Comparison of ENCODE assay signal across 17 cellular contexts in the genomic region with DNA sequence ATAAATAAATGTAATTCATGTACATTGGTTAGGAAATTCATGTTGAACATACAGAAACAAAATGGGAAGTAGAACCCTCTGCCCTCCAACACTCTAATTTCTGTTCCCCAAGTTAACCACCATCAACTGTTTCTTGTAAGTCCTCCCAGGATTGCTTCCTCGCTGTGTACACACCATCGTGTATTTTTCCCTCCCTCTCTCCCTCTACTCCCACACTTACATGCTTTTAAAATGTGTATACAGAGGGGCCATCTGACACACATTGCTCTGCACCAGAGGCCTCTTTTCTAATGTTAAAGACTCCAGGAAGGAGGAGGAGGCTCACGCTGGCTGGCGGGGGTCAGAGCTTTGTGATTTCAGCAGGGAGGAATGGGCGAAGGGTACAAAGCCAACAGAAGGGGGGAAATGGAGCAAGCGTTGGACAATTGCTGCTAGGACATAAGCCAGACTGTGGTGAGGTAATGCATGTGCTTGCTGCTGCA. TPM values are rescaled to one million over a fixed set of nuclear protein-coding genes. Genes with fewer than 3 reads are reported as not detected.
DNase-seq lines count a peak whose midpoint lies in the region; ATAC-seq, FAIRE-seq and TF ChIP-seq lines count a peak whose summit lies in the region.
"Had no signal": no experiment of that assay in that cellular context is flagged by ENCODE, and none has a peak within 500 bp of the region (broad histone marks: within the 10 kb centered on the region; RNA-seq: fewer than 3 reads in every experiment).

No MANE protein-coding gene starts in this region.

- intact Hi-C loops in naive thymus-derived CD4-positive, alpha-beta T cell (cut with micrococcal nuclease), result loop anchor here in 1 of 2 donors (10.0 kb wide), 1 partner anchor 406 kb away; no protein-coding TSS in a partner anchor

- H4K5ac ChIP-seq in H1 (ENCODE audit: insufficient read length, low read depth, low read length), result no peak overlapping the region

- H3K23ac ChIP-seq in H1 (ENCODE audit: insufficient read length), result no peak overlapping the region

- peak overlapping the region; percentile 92 for H2BK20ac ChIP-seq in H1 (ENCODE audit: low read length)

- no peak overlapping the region for H4K8ac ChIP-seq in H1 (ENCODE audit: extremely low read depth, insufficient read depth, low read length)

- H3K36me3 ChIP-seq in BLaER1 (no peaks in the 10 kb centered on the region), MG63 (no peaks in the 10 kb centered on the region), H1 (ENCODE audit: control insufficient read depth in 2 of 4, insufficient read depth in 4 of 4, low read length in 3 of 4) (no peaks in the 10 kb centered on the region; a peak in 1 of 8 replicates)
- H3K36me3 ChIP-seq in naive thymus-derived CD4-positive, alpha-beta T cell (ENCODE audit: control insufficient read depth in 2 of 3, insufficient read depth in 3 of 3, low read length in 3 of 3), result peaks cover 0 to 8% (median 0%) of the 10 kb centered on the region in 3 experiments

- H3K4me3 ChIP-seq in BLaER1 (no peak overlapping the region), MG63 (no peak overlapping the region), H1 (ENCODE audit: extremely low read depth in 1 of 4, insufficient read depth in 2 of 4, low read depth in 3 of 4, low read length in 4 of 4) (peak overlapping the region in 1 of 4 experiments; percentile 47; a peak in 3 of 8 replicates)
- H3K4me3 ChIP-seq in naive thymus-derived CD4-positive, alpha-beta T cell (ENCODE audit: low read length), result no peak overlapping the region
- H3K4me3 ChIP-seq: GM12878, mucosa of descending colon had no signal

- peak overlapping the region; percentile 83 for H2BK120ac ChIP-seq in H1 (replicated peaks; ENCODE audit: low read depth, low read length)

- H3K9me3 Mint-ChIP-seq in naive thymus-derived CD4-positive, alpha-beta T cell, result no peaks in the 10 kb centered on the region

- no peak overlapping the region for H2AK5ac ChIP-seq in H1 (ENCODE audit: low read depth, low read length)

- H3K27ac Mint-ChIP-seq in naive thymus-derived CD4-positive, alpha-beta T cell, result peak overlapping the region in 7 of 9 donors; percentile 51 to 96 (median 83)

- no peak overlapping the region for H2BK12ac ChIP-seq in H1 (ENCODE audit: low read depth, low read length)

- DNase-seq in MG63 (peak; percentile 61), H1 (ENCODE audit: low read depth in 1 of 2, low spot score in 2 of 2) (peak in 1 of 2 experiments; percentile 53), 8988T (no peak), SHP77 treated with DMSO at 0.1 percent for 48 hours (lab: John Stamatoyannopoulos, UW) (no peak)
- no peak for DNase-seq in naive thymus-derived CD4-positive, alpha-beta T cell
- DNase-seq: activated CD8-positive, alpha-beta memory T cell treated with anti-CD3 and anti-CD28 coated beads, Interleukin-2, amount 50 U/mL, for 4 hours; caudate nucleus; CD4-positive, alpha-beta memory T cell; foreskin keratinocyte; NCI-H69 had no signal

- no peak overlapping the region for H2BK15ac ChIP-seq in H1 (ENCODE audit: low read length)

- CTCF ChIA-PET in H1 (lab: Charles Lee; ENCODE audit: partially characterized antibody), result interaction anchor here (0.7 to 23.5 kb wide), 9 partner anchors 16 to 170 kb away, joined by 3 to 359 read pairs (median 3); a partner anchor contains a TSS
- CTCF ChIA-PET in naive thymus-derived CD4-positive, alpha-beta T cell (lab: Charles Lee), result interaction anchor here (0.7 to 6.4 kb wide), 5 partner anchors 26 to 170 kb away, joined by 3 to 40 read pairs (median 11); no protein-coding TSS in a partner anchor

- H3K27ac ChIP-seq in BLaER1 (no peak overlapping the region), H1 (ENCODE audit: low read depth, low read length) (no peak overlapping the region)
- H3K27ac ChIP-seq in naive thymus-derived CD4-positive, alpha-beta T cell (ENCODE audit: low read depth, low read length), result no peak overlapping the region
- H3K27ac ChIP-seq: foreskin keratinocyte had no signal

- WGBS in H1 (ENCODE audit: extremely low coverage in 1 of 2, insufficient coverage in 1 of 2, insufficient read length in 1 of 2, insufficient replicate concordance in 2 of 2, low coverage in 1 of 2, low lambda C conversion rate in 2 of 2, missing lambda C conversion rate in 1 of 2), 2 experiments, result 6% methylated on average over 6 of the region's 6 CpGs; no CpG with 5 or more reads in 1 of the 2 experiments

- no peak for TF ChIP-seq RAD21 in H1 (IDR thresholded peaks at IDR 0.05 in 1 of 2, conservative IDR thresholded peaks at IDR 0.05 in 1 of 2; ENCODE audit: low read depth in 2 of 2, low read length in 2 of 2)

- peaks cover 0 to 25% of the 10 kb centered on the region in 2 experiments; a peak in 3 of 4 replicates for H3K79me2 ChIP-seq in H1 (ENCODE audit: control insufficient read depth in 1 of 2, insufficient read depth in 2 of 2, low read length in 2 of 2)

- H3K27me3 Mint-ChIP-seq in naive thymus-derived CD4-positive, alpha-beta T cell, result peaks cover 0 to 13% (median 0%) of the 10 kb centered on the region in 5 donors
- H3K27me3 Mint-ChIP-seq: CD4-positive, alpha-beta memory T cell had no signal

- peaks cover 23 to 77% (median 72%) of the 10 kb centered on the region in 7 donors for H3K4me1 Mint-ChIP-seq in naive thymus-derived CD4-positive, alpha-beta T cell

- peak overlapping the region in 6 of 10 donors; percentile 25 to 98 (median 88) for H3K4me3 Mint-ChIP-seq in naive thymus-derived CD4-positive, alpha-beta T cell

- H3K4me2 ChIP-seq in BLaER1 (peak overlapping the region; percentile 56), H1 (ENCODE audit: insufficient read depth in 1 of 2, low read depth in 2 of 2, low read length in 2 of 2) (peak overlapping the region; percentile 56 to 68)

- H3K18ac ChIP-seq in H1 (ENCODE audit: extremely low read depth, low read length), result peak overlapping the region; percentile 87; the same call in 1 of the 2 replicates

- peaks cover 9% of the 10 kb centered on the region for H3K79me1 ChIP-seq in H1 (ENCODE audit: low read depth, low read length)

- no peak overlapping the region for H2AFZ ChIP-seq in H1 (ENCODE audit: low read length)

- no peak overlapping the region for H3K14ac ChIP-seq in H1 (ENCODE audit: insufficient read length)

- H3K9me3 ChIP-seq in BLaER1 (no peaks in the 10 kb centered on the region), MG63 (no peaks in the 10 kb centered on the region), H1 (ENCODE audit: insufficient read depth in 2 of 2, low read depth in 1 of 2, low read length in 1 of 2) (no peaks in the 10 kb centered on the region)
- no peaks in the 10 kb centered on the region for H3K9me3 ChIP-seq in naive thymus-derived CD4-positive, alpha-beta T cell (ENCODE audit: control insufficient read depth in 2 of 3, low read length in 3 of 3)
- H3K9me3 ChIP-seq: mucosa of descending colon had no signal

- peaks cover 12% of the 10 kb centered on the region for H3K23me2 ChIP-seq in H1 (ENCODE audit: low read depth, low read length)

- H2BK5ac ChIP-seq in H1 (ENCODE audit: low read depth, low read length), result peak overlapping the region; percentile 90; the same call in 1 of the 2 replicates

- no peak overlapping the region for H3K56ac ChIP-seq in H1 (replicated peaks; ENCODE audit: insufficient read length, low read depth, low read length)

- no peak overlapping the region for H3K4ac ChIP-seq in H1 (replicated peaks; ENCODE audit: insufficient read length, low read depth, low read length)

- POLR2A ChIA-PET in H1 (lab: Charles Lee; ENCODE audit: partially characterized antibody), result interaction anchor here (1.3 to 25.2 kb wide), 5 partner anchors 17 to 46 kb away, joined by 4 to 518 read pairs (median 5); a partner anchor contains a TSS
- POLR2A ChIA-PET in naive thymus-derived CD4-positive, alpha-beta T cell (lab: Charles Lee), result interaction anchor here (1.0 to 11.4 kb wide), 2 partner anchors 30 to 31 kb away, joined by 3 to 223 read pairs; a partner anchor contains a TSS

- ATAC-seq in naive thymus-derived CD4-positive, alpha-beta T cell, result no peak
- ATAC-seq in HG03039 (IDR thresholded peaks at IDR 0.05; ENCODE audit: unreplicated experiment), result no peak
- no peak for ATAC-seq in HG02884 (IDR thresholded peaks at IDR 0.05; ENCODE audit: unreplicated experiment)
- ATAC-seq: foreskin keratinocyte, GM12878, mucosa of descending colon had no signal

- H3K27me3 ChIP-seq in BLaER1 (0 out of 2 replicates have a peak, but pooled peaks cover 3% of the 10 kb centered on the region), MG63 (no peaks in the 10 kb centered on the region), H1 (replicated peaks in 1 of 4; ENCODE audit: control insufficient read depth in 3 of 4, extremely low read depth in 1 of 4, insufficient read depth in 3 of 4, low read length in 3 of 4) (no peaks in the 10 kb centered on the region)
- no peaks in the 10 kb centered on the region for H3K27me3 ChIP-seq in naive thymus-derived CD4-positive, alpha-beta T cell (ENCODE audit: control insufficient read depth in 2 of 2, insufficient read depth in 2 of 2, low read length in 2 of 2)
- H3K27me3 ChIP-seq: foreskin keratinocyte had no signal

- TF ChIP-seq EP300 in H1 (IDR thresholded peaks at IDR 0.05; ENCODE audit: borderline replicate concordance in 1 of 2, low read depth in 2 of 2, low read length in 2 of 2), result no peak

- no peaks in the 10 kb centered on the region for H4K20me1 ChIP-seq in BLaER1
- peaks cover 2 to 3% of the 10 kb centered on the region in 2 experiments for H4K20me1 ChIP-seq in H1 (replicated peaks in 1 of 2; ENCODE audit: control insufficient read depth in 1 of 2, insufficient read depth in 2 of 2, low read length in 2 of 2)

- FAIRE-seq in H1 (lab: Jason Lieb, UNC), result no peak
- FAIRE-seq: GM12878 had no signal

- no peak for TF ChIP-seq CTCF in H1 (IDR thresholded peaks at IDR 0.05; ENCODE audit: control extremely low read depth in 1 of 3, insufficient read depth in 1 of 3, low read depth in 1 of 3, low read length in 3 of 3)

- H3K9ac ChIP-seq in BLaER1, result no peak overlapping the region
- no peak overlapping the region for H3K9ac ChIP-seq in H1 (replicated peaks in 1 of 4; ENCODE audit: extremely low read depth in 1 of 4, low read depth in 3 of 4, low read length in 3 of 4)

- H3K36me3 Mint-ChIP-seq in naive thymus-derived CD4-positive, alpha-beta T cell, result peaks cover 0 to 16% (median 5%) of the 10 kb centered on the region in 5 donors

- peak overlapping the region; percentile 34 for H4K91ac ChIP-seq in H1 (replicated peaks; ENCODE audit: insufficient read length, low read length)

- TF ChIP-seq POLR2A in H1 (IDR thresholded peaks at IDR 0.05; ENCODE audit: control extremely low read depth in 1 of 2, low read depth in 2 of 2, low read length in 2 of 2), result no peak

- H3K4me1 ChIP-seq in BLaER1 (peaks cover 40% of the 10 kb centered on the region), H1 (replicated peaks in 1 of 4; ENCODE audit: control insufficient read depth in 3 of 4, insufficient read depth in 4 of 4, low read length in 3 of 4) (peaks cover 15 to 36% (median 26%) of the 10 kb centered on the region in 4 experiments)
- peaks cover 29 to 32% of the 10 kb centered on the region in 2 donors for H3K4me1 ChIP-seq in naive thymus-derived CD4-positive, alpha-beta T cell (ENCODE audit: control insufficient read depth in 2 of 2, insufficient read depth in 2 of 2, low read length in 2 of 2)

RNA-seq across cellular contexts. Expression of a gene that starts 1.9 kb away (rescaled TPM):
- total RNA-seq in MG63 (2014; rRNA removed; shearing (Covaris generic); ENCODE audit: low replicate concordance), result not detected in 2 replicates
- 133 and 139 TPM in 2 replicates for total RNA-seq in H1 (2021; fragmentation: NEBNext Ultra II Directional; extraction: Animal tissue kit (Norgen Biotek cat#: 25700))
- polyA plus RNA-seq in H1 (2011; rRNA removed), result 86.5 and 113 TPM in 2 replicates
- polyA plus RNA-seq in H1 (2011; cell fraction: cytosol; rRNA removed), result 103 TPM
- 324 TPM for polyA plus RNA-seq in H1 (2011; cell fraction: nucleus; rRNA removed)
- 107 to 123 TPM (median 120 TPM) in 4 replicates for polyA plus RNA-seq in H1 (2012, experiment 1 of 2)
- 106 TPM for polyA plus RNA-seq in H1 (2012, experiment 2 of 2)
- 176 TPM for polyA plus RNA-seq in H1 (2013, experiment 1 of 2)
- 162 TPM for polyA plus RNA-seq in H1 (2013, experiment 2 of 2)
- 185 and 189 TPM in 2 replicates for polyA minus RNA-seq in H1 (2011; rRNA and poly(A)+ RNA removed)
- 79.6 TPM for polyA minus RNA-seq in H1 (2011; cell fraction: cytosol; rRNA and poly(A)+ RNA removed)
- polyA minus RNA-seq in H1 (2011; cell fraction: nucleus; rRNA and poly(A)+ RNA removed), result 128 TPM
- 10 to 100 TPM in 4 of 5 experiments, 1 to 10 TPM in 1; 4.1 to 63.1 (median 33.6) TPM for total RNA-seq in naive thymus-derived CD4-positive, alpha-beta T cell
- polyA plus RNA-seq in naive thymus-derived CD4-positive, alpha-beta T cell, result 10 to 100 TPM; 10.9 to 41.4 TPM
- total RNA-seq: LHCN-M2 had no signal

RNA-seq across cellular contexts. Expression of a gene that starts 29.4 kb away (rescaled TPM):
- total RNA-seq in MG63 (2014; rRNA removed; shearing (Covaris generic); ENCODE audit: low replicate concordance), result 30.9 and 49.3 TPM in 2 replicates
- total RNA-seq in H1 (2021; fragmentation: NEBNext Ultra II Directional; extraction: Animal tissue kit (Norgen Biotek cat#: 25700)), result 159 and 174 TPM in 2 replicates
- 40.6 and 77.9 TPM in 2 replicates for polyA plus RNA-seq in H1 (2011; rRNA removed)
- 25.7 TPM for polyA plus RNA-seq in H1 (2011; cell fraction: cytosol; rRNA removed)
- polyA plus RNA-seq in H1 (2011; cell fraction: nucleus; rRNA removed), result 107 TPM
- polyA plus RNA-seq in H1 (2012, experiment 1 of 2), result 138 to 177 TPM (median 171 TPM) in 4 replicates
- 172 TPM for polyA plus RNA-seq in H1 (2012, experiment 2 of 2)
- polyA plus RNA-seq in H1 (2013, experiment 1 of 2), result 166 TPM
- 163 TPM for polyA plus RNA-seq in H1 (2013, experiment 2 of 2)
- 21.5 and 32.9 TPM in 2 replicates for polyA minus RNA-seq in H1 (2011; rRNA and poly(A)+ RNA removed)
- polyA minus RNA-seq in H1 (2011; cell fraction: cytosol; rRNA and poly(A)+ RNA removed), result 70.7 TPM
- 64.8 TPM for polyA minus RNA-seq in H1 (2011; cell fraction: nucleus; rRNA and poly(A)+ RNA removed)
- total RNA-seq in naive thymus-derived CD4-positive, alpha-beta T cell, result 100 to 1,000 TPM; 110 to 264 (median 124) TPM
- 100 to 1,000 TPM in 1 of 2 donors, 10 to 100 TPM in 1; 54.2 to 101 TPM for polyA plus RNA-seq in naive thymus-derived CD4-positive, alpha-beta T cell

RNA-seq across cellular contexts. Expression of a gene that starts 32.7 kb away (rescaled TPM):
- total RNA-seq in MG63 (2014; rRNA removed; shearing (Covaris generic); ENCODE audit: low replicate concordance), result not detected in 2 replicates
- 0.32 and 0.46 TPM in 2 replicates for total RNA-seq in H1 (2021; fragmentation: NEBNext Ultra II Directional; extraction: Animal tissue kit (Norgen Biotek cat#: 25700))
- polyA plus RNA-seq in H1 (2011; rRNA removed), result 0.13 and 0.15 TPM in 2 replicates
- 0.14 TPM for polyA plus RNA-seq in H1 (2011; cell fraction: cytosol; rRNA removed)
- 0.37 TPM for polyA plus RNA-seq in H1 (2011; cell fraction: nucleus; rRNA removed)
- 0.20 TPM in 1 of 4 replicates, not detected in the others for polyA plus RNA-seq in H1 (2012, experiment 1 of 2)
- polyA plus RNA-seq in H1 (2012, experiment 2 of 2), result 0.29 TPM
- polyA plus RNA-seq in H1 (2013, experiment 1 of 2), result 0.18 TPM
- not detected for polyA plus RNA-seq in H1 (2013, experiment 2 of 2)
- 1.6 and 2.6 TPM in 2 replicates for polyA minus RNA-seq in H1 (2011; rRNA and poly(A)+ RNA removed)
- polyA minus RNA-seq in H1 (2011; cell fraction: cytosol; rRNA and poly(A)+ RNA removed), result not detected
- 6.1 TPM for polyA minus RNA-seq in H1 (2011; cell fraction: nucleus; rRNA and poly(A)+ RNA removed)
- total RNA-seq in naive thymus-derived CD4-positive, alpha-beta T cell, result 1 to 10 TPM in 4 of 5 experiments, not detected in 1; 1.4 to 2.5 (median 1.8) TPM
- under 1 TPM in 1 of 2 donors, not detected in 1; 0.33 TPM for polyA plus RNA-seq in naive thymus-derived CD4-positive, alpha-beta T cell
- total RNA-seq: foreskin keratinocyte; GM12878; LHCN-M2; T-helper 2 cell treated with Interferon-gamma antibody and Interleukin-4, amounts not matched to agents 100 ng/mL and 5 ng/mL, for 36 hours had no signal
- polyA plus RNA-seq: foreskin keratinocyte, GM12878 had no signal

RNA-seq across cellular contexts. Expression of a gene that starts 48.1 kb away (rescaled TPM):
- total RNA-seq in MG63 (2014; rRNA removed; shearing (Covaris generic); ENCODE audit: low replicate concordance), result 0.63 and 0.84 TPM in 2 replicates
- 35.5 and 38.2 TPM in 2 replicates for total RNA-seq in H1 (2021; fragmentation: NEBNext Ultra II Directional; extraction: Animal tissue kit (Norgen Biotek cat#: 25700))
- polyA plus RNA-seq in H1 (2011; rRNA removed), result 23.1 and 28.8 TPM in 2 replicates
- 27.9 TPM for polyA plus RNA-seq in H1 (2011; cell fraction: cytosol; rRNA removed)
- polyA plus RNA-seq in H1 (2011; cell fraction: nucleus; rRNA removed), result 37.7 TPM
- polyA plus RNA-seq in H1 (2012, experiment 1 of 2), result 22.4 to 28.3 TPM (median 26.2 TPM) in 4 replicates
- polyA plus RNA-seq in H1 (2012, experiment 2 of 2), result 25.4 TPM
- polyA plus RNA-seq in H1 (2013, experiment 1 of 2), result 11.6 TPM
- 12.8 TPM for polyA plus RNA-seq in H1 (2013, experiment 2 of 2)
- 51.2 and 57.7 TPM in 2 replicates for polyA minus RNA-seq in H1 (2011; rRNA and poly(A)+ RNA removed)
- polyA minus RNA-seq in H1 (2011; cell fraction: cytosol; rRNA and poly(A)+ RNA removed), result 20.8 TPM
- 25.5 TPM for polyA minus RNA-seq in H1 (2011; cell fraction: nucleus; rRNA and poly(A)+ RNA removed)
- 1 to 10 TPM in 1 of 5 experiments, under 1 TPM in 2, not detected in 2; 0.19 to 1.4 (median 0.53) TPM for total RNA-seq in naive thymus-derived CD4-positive, alpha-beta T cell
- polyA plus RNA-seq in naive thymus-derived CD4-positive, alpha-beta T cell, result not detected
- polyA plus RNA-seq: CD4-positive, alpha-beta memory T cell had no signal
